13 cellular contexts compared by ENCODE assay signal in genomic region chr14:64767215-64767964, GRCh38.
"Had no signal": no experiment of that assay in that cellular context is flagged by ENCODE, and none has a peak within 500 bp of the region (broad histone marks: within the 10 kb centered on the region; RNA-seq: fewer than 3 reads in every experiment).

No MANE protein-coding gene starts in this region.

- H3K4me3 ChIP-seq: lung, pancreas, tibial nerve had no signal

- H3K27ac ChIP-seq: pancreas had no signal

- H3K36me3 Mint-ChIP-seq: stimulated activated memory B cell treated with anti-CD40 and anti-IgM and Interleukin-4, amounts not matched to agents 10 μg/mL and 1 μg/mL and 100 μg/mL, for 72 hours; T-cell had no signal

- FAIRE-seq: frontal cortex, pancreas had no signal

- H3K4me3 Mint-ChIP-seq: activated naive CD4-positive, alpha-beta T cell treated with anti-CD3 and anti-CD28 coated beads for 36 hours; activated naive CD8-positive, alpha-beta T cell treated with anti-CD3 and anti-CD28 coated beads, Interleukin-2, amount 50 U/mL, for 24 hours; stimulated activated memory B cell treated with anti-CD40 and anti-IgM and Interleukin-4, amounts not matched to agents 10 μg/mL and 1 μg/mL and 100 μg/mL, for 72 hours; T-cell had no signal

- H3K27me3 Mint-ChIP-seq: T-cell had no signal

- DNase-seq: activated CD4-positive, alpha-beta T cell treated with anti-CD3 and anti-CD28 coated beads for 1 hour; activated CD4-positive, alpha-beta T cell treated with anti-CD3 and anti-CD28 coated beads, Interleukin-2, amount 50 U/mL, for 48 hours; activated naive CD4-positive, alpha-beta T cell treated with anti-CD3 and anti-CD28 coated beads for 36 hours; activated naive CD8-positive, alpha-beta T cell treated with anti-CD3 and anti-CD28 coated beads, Interleukin-2, amount 50 U/mL, for 24 hours; effector memory CD4-positive, alpha-beta T cell; left cardiac atrium; T-cell had no signal

- H3K9me3 Mint-ChIP-seq: activated naive CD4-positive, alpha-beta T cell treated with anti-CD3 and anti-CD28 coated beads for 36 hours; activated naive CD8-positive, alpha-beta T cell treated with anti-CD3 and anti-CD28 coated beads, Interleukin-2, amount 50 U/mL, for 24 hours; activated T-helper 2 cell treated with anti-CD3 and anti-CD28 coated beads, Interferon-gamma antibody, Interleukin-2, Interleukin-4, amounts not matched to agents 10 μg/mL and 5 μg/mL and 100 μg/mL, durations not matched to agents 14 hours and 24 hours and 36 hours; stimulated activated memory B cell treated with anti-CD40 and anti-IgM and Interleukin-4, amounts not matched to agents 10 μg/mL and 1 μg/mL and 100 μg/mL, for 72 hours; T-cell had no signal

- H3K27me3 ChIP-seq: pancreas, tibial nerve had no signal

- H3K27ac Mint-ChIP-seq: activated naive CD4-positive, alpha-beta T cell treated with anti-CD3 and anti-CD28 coated beads for 36 hours; activated naive CD8-positive, alpha-beta T cell treated with anti-CD3 and anti-CD28 coated beads, Interleukin-2, amount 50 U/mL, for 24 hours; activated T-helper 2 cell treated with anti-CD3 and anti-CD28 coated beads, Interferon-gamma antibody, Interleukin-2, Interleukin-4, amounts not matched to agents 10 μg/mL and 5 μg/mL and 100 μg/mL, durations not matched to agents 14 hours and 24 hours and 36 hours; stimulated activated memory B cell treated with anti-CD40 and anti-IgM and Interleukin-4, amounts not matched to agents 10 μg/mL and 1 μg/mL and 100 μg/mL, for 72 hours; T-cell had no signal

- H3K9me3 ChIP-seq: pancreas, tibial nerve had no signal

- ATAC-seq: activated naive CD8-positive, alpha-beta T cell treated with anti-CD3 and anti-CD28 coated beads, Interleukin-2, amount 50 U/mL, for 24 hours; left cardiac atrium; pancreas; stimulated activated memory B cell treated with anti-CD40 and anti-IgM and Interleukin-4, amounts not matched to agents 10 μg/mL and 1 μg/mL and 100 μg/mL, for 72 hours; T-cell had no signal

- H3K36me3 ChIP-seq: pancreas, tibial nerve had no signal
